1 cellular context compared by ENCODE assay signal in the genomic region with DNA sequence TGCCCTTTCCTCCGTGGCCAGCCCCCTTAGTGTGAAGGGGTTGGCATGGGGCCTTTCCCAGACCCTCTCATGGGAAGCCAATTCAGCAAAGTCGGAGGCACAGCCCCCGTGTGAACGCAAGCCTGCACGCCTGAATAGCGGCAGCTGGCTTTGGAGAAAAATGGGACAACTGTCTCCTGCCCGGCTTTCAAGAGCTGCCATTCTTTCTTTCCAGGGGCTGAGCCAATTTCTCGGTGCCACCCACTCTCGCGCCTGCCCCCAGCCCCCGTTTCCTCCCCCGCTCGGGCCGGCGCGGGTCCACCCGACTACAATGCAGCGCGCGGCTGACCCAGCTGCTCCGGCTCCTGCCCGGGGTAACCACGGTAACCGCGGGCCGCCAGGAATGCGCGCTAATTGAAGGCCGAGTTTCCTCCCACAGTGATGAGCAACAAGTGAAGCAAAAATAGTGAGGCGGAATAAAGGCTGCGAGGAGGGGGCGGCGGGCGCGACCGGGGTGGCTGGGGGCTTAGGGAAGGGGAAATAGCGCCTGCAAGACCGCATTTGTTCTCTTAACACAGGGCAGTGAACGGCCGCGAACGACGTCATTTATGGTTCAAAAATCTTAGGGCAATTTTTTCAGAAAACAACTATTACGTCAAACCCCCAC.
TF ChIP-seq lines count a peak whose summit lies in the region.

No MANE protein-coding gene starts in this region.

TF ChIP-seq in WTC11, 78 proteins besides CTCF, POLR2A, EP300 and RAD21 (continued from another document):
- TF ChIP-seq, protein P1, sequence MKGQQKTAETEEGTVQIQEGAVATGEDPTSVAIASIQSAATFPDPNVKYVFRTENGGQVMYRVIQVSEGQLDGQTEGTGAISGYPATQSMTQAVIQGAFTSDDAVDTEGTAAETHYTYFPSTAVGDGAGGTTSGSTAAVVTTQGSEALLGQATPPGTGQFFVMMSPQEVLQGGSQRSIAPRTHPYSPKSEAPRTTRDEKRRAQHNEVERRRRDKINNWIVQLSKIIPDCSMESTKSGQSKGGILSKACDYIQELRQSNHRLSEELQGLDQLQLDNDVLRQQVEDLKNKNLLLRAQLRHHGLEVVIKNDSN (CRISPR knock-in tag; IDR thresholded peaks at IDR 0.05) = no peak
- no peak for TF ChIP-seq NR3C1 (CRISPR knock-in tag; conservative IDR thresholded peaks at IDR 0.05; ENCODE audit: low read depth)
- no peak for TF ChIP-seq ZNF416 (CRISPR knock-in tag; IDR thresholded peaks at IDR 0.05)
- no peak for TF ChIP-seq IRF2 (CRISPR knock-in tag; IDR thresholded peaks at IDR 0.05; ENCODE audit: borderline replicate concordance, low read depth)
- TF ChIP-seq, protein P2, sequence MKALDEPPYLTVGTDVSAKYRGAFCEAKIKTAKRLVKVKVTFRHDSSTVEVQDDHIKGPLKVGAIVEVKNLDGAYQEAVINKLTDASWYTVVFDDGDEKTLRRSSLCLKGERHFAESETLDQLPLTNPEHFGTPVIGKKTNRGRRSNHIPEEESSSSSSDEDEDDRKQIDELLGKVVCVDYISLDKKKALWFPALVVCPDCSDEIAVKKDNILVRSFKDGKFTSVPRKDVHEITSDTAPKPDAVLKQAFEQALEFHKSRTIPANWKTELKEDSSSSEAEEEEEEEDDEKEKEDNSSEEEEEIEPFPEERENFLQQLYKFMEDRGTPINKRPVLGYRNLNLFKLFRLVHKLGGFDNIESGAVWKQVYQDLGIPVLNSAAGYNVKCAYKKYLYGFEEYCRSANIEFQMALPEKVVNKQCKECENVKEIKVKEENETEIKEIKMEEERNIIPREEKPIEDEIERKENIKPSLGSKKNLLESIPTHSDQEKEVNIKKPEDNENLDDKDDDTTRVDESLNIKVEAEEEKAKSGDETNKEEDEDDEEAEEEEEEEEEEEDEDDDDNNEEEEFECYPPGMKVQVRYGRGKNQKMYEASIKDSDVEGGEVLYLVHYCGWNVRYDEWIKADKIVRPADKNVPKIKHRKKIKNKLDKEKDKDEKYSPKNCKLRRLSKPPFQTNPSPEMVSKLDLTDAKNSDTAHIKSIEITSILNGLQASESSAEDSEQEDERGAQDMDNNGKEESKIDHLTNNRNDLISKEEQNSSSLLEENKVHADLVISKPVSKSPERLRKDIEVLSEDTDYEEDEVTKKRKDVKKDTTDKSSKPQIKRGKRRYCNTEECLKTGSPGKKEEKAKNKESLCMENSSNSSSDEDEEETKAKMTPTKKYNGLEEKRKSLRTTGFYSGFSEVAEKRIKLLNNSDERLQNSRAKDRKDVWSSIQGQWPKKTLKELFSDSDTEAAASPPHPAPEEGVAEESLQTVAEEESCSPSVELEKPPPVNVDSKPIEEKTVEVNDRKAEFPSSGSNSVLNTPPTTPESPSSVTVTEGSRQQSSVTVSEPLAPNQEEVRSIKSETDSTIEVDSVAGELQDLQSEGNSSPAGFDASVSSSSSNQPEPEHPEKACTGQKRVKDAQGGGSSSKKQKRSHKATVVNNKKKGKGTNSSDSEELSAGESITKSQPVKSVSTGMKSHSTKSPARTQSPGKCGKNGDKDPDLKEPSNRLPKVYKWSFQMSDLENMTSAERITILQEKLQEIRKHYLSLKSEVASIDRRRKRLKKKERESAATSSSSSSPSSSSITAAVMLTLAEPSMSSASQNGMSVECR (CRISPR knock-in tag; IDR thresholded peaks at IDR 0.05; ENCODE audit: borderline replicate concordance) = no peak
- no peak for TF ChIP-seq JUN (CRISPR knock-in tag; IDR thresholded peaks at IDR 0.05)
- TF ChIP-seq, protein P3, sequence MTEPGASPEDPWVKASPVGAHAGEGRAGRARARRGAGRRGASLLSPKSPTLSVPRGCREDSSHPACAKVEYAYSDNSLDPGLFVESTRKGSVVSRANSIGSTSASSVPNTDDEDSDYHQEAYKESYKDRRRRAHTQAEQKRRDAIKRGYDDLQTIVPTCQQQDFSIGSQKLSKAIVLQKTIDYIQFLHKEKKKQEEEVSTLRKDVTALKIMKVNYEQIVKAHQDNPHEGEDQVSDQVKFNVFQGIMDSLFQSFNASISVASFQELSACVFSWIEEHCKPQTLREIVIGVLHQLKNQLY (CRISPR knock-in tag; IDR thresholded peaks at IDR 0.05) = no peak
- TF ChIP-seq, protein P4, sequence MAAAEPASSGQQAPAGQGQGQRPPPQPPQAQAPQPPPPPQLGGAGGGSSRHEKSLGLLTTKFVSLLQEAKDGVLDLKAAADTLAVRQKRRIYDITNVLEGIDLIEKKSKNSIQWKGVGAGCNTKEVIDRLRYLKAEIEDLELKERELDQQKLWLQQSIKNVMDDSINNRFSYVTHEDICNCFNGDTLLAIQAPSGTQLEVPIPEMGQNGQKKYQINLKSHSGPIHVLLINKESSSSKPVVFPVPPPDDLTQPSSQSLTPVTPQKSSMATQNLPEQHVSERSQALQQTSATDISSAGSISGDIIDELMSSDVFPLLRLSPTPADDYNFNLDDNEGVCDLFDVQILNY (CRISPR knock-in tag; IDR thresholded peaks at IDR 0.05) = no peak
- TF ChIP-seq, protein P5, sequence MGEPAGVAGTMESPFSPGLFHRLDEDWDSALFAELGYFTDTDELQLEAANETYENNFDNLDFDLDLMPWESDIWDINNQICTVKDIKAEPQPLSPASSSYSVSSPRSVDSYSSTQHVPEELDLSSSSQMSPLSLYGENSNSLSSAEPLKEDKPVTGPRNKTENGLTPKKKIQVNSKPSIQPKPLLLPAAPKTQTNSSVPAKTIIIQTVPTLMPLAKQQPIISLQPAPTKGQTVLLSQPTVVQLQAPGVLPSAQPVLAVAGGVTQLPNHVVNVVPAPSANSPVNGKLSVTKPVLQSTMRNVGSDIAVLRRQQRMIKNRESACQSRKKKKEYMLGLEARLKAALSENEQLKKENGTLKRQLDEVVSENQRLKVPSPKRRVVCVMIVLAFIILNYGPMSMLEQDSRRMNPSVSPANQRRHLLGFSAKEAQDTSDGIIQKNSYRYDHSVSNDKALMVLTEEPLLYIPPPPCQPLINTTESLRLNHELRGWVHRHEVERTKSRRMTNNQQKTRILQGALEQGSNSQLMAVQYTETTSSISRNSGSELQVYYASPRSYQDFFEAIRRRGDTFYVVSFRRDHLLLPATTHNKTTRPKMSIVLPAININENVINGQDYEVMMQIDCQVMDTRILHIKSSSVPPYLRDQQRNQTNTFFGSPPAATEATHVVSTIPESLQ (CRISPR knock-in tag; IDR thresholded peaks at IDR 0.05) = no peak
- TF ChIP-seq RELA (CRISPR knock-in tag; IDR thresholded peaks at IDR 0.05; ENCODE audit: borderline replicate concordance) = no peak
- TF ChIP-seq ZNF423 (CRISPR knock-in tag; IDR thresholded peaks at IDR 0.05) = no peak
- TF ChIP-seq, protein P6, sequence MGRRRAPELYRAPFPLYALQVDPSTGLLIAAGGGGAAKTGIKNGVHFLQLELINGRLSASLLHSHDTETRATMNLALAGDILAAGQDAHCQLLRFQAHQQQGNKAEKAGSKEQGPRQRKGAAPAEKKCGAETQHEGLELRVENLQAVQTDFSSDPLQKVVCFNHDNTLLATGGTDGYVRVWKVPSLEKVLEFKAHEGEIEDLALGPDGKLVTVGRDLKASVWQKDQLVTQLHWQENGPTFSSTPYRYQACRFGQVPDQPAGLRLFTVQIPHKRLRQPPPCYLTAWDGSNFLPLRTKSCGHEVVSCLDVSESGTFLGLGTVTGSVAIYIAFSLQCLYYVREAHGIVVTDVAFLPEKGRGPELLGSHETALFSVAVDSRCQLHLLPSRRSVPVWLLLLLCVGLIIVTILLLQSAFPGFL (CRISPR knock-in tag; IDR thresholded peaks at IDR 0.05; ENCODE audit: borderline replicate concordance) = no peak
- TF ChIP-seq NFATC4 (CRISPR knock-in tag; IDR thresholded peaks at IDR 0.05) = no peak
